ENCODE assay signal across 15 cellular contexts in genomic region chr19:16301999-16302694, GRCh38. TPM values are rescaled to one million over a fixed set of nuclear protein-coding genes. Genes with fewer than 3 reads are reported as not detected.
DNase-seq lines count a peak whose midpoint lies in the region; ATAC-seq, FAIRE-seq and TF ChIP-seq lines count a peak whose summit lies in the region.
"Had no signal": no experiment of that assay in that cellular context is flagged by ENCODE, and none has a peak within 500 bp of the region (broad histone marks: within the 10 kb centered on the region; RNA-seq: fewer than 3 reads in every experiment).

No MANE protein-coding gene starts in this region.

- DNase-seq in EL, result peak; percentile 36
- peak; percentile 57 for DNase-seq in NAMALWA (ENCODE audit: low spot score)
- peak; percentile 68 for DNase-seq in bronchial epithelial cell (ENCODE audit: low read depth)
- peak; percentile 74 to 84 for DNase-seq in psoas muscle
- no peak for DNase-seq in left lung
- DNase-seq in DMS79 (lab: John Stamatoyannopoulos, UW), result no peak
- DNase-seq in NCI-H1048 (lab: John Stamatoyannopoulos, UW), result no peak
- DNase-seq: activated CD8-positive, alpha-beta T cell treated with anti-CD3 and anti-CD28 coated beads for 36 hours; activated naive CD4-positive, alpha-beta T cell treated with Interleukin-2 at 50 U/mL for 16 hours; NCI-H1092; NCI-H526; occipital lobe had no signal

- H3K4me3 ChIP-seq in bronchial epithelial cell (ENCODE audit: low read depth, low read length) (no peak overlapping the region), psoas muscle (no peak overlapping the region), left lung (no peak overlapping the region)
- H3K4me3 ChIP-seq: gastroesophageal sphincter had no signal

- H3K4me1 ChIP-seq in psoas muscle (no peaks in the 10 kb centered on the region), left lung (peaks cover 5% of the 10 kb centered on the region in 2 donors)

- intact Hi-C loops in psoas muscle (cut with DNase I) (no loop called here), left lung (cut with DNase I) (no loop called here)

- H3K27ac ChIP-seq in psoas muscle, result peak overlapping the region; percentile 63
- no peak overlapping the region for H3K27ac ChIP-seq in left lung
- H3K27ac ChIP-seq: gastroesophageal sphincter had no signal

- FAIRE-seq in bronchial epithelial cell (lab: Jason Lieb, UNC), result no peak

- no peaks in the 10 kb centered on the region for H3K36me3 ChIP-seq in bronchial epithelial cell (ENCODE audit: control insufficient read depth, insufficient read depth, low read length)
- no peaks in the 10 kb centered on the region for H3K36me3 ChIP-seq in psoas muscle (ENCODE audit: insufficient read depth in 1 of 2, low read depth in 1 of 2)
- no peaks in the 10 kb centered on the region for H3K36me3 ChIP-seq in left lung
- H3K36me3 ChIP-seq: gastroesophageal sphincter had no signal

- H3K9me3 ChIP-seq in psoas muscle (no peaks in the 10 kb centered on the region), left lung (no peaks in the 10 kb centered on the region)
- H3K9me3 ChIP-seq: gastroesophageal sphincter had no signal

- 50 to 58% (median 51%) methylated on average over 25 of the region's 25 CpGs for WGBS in psoas muscle, 3 donors

- ATAC-seq in psoas muscle (peak; percentile 95 to 98 (median 96)), left lung (no peak), HG03378 (IDR thresholded peaks at IDR 0.05; ENCODE audit: unreplicated experiment) (no peak)
- ATAC-seq: activated CD8-positive, alpha-beta T cell treated with anti-CD3 and anti-CD28 coated beads for 36 hours; gastroesophageal sphincter; left lobe of liver had no signal

- H3K27me3 ChIP-seq in bronchial epithelial cell (ENCODE audit: control insufficient read depth, insufficient read depth, low read length), result no peaks in the 10 kb centered on the region
- no peaks in the 10 kb centered on the region for H3K27me3 ChIP-seq in psoas muscle (ENCODE audit: insufficient read depth in 3 of 3, low read length in 2 of 3)
- H3K27me3 ChIP-seq in left lung, result no peaks in the 10 kb centered on the region
- H3K27me3 ChIP-seq: gastroesophageal sphincter had no signal

- TF ChIP-seq CTCF in bronchial epithelial cell (IDR thresholded peaks at IDR 0.05; ENCODE audit: insufficient read depth, low read length, severe bottlenecking), result no peak
- TF ChIP-seq CTCF in psoas muscle (IDR thresholded peaks at IDR 0.05), result no peak
- no peak for TF ChIP-seq CTCF in left lung (IDR thresholded peaks at IDR 0.05)

RNA-seq across cellular contexts. Expression of gene KLF2, which starts 22.5 kb away (rescaled TPM):
- total RNA-seq in bronchial epithelial cell, result under 0.01 and 0.64 TPM in 2 replicates
- 10 to 100 TPM; 12.7 to 35.4 (median 24.0) TPM for total RNA-seq in psoas muscle
- 10 to 100 TPM in 1 of 3 donors, 1 to 10 TPM in 2; 3.3 to 24.2 (median 5.3) TPM for polyA plus RNA-seq in psoas muscle
- total RNA-seq in left lung, result 10 to 100 TPM; 30.2 to 75.9 TPM

Comparison
In these comparisons a context has a peak if more than half of its experiments do, and no peak if none do; other contexts are left out.
1. DNase-seq: peak in EL (single experiment), NAMALWA (single experiment), bronchial epithelial cell (single experiment) and psoas muscle (2 of 2); none in left lung (0 of 2), DMS79 (single experiment) and NCI-H1048 (single experiment).
2. ATAC-seq: peak in psoas muscle (4 of 4); none in left lung (single experiment) and HG03378 (single experiment).